Comparison of ENCODE assay signal across 2 cellular contexts in genomic region chr20:62219101-62219991, GRCh38.
TF ChIP-seq lines count a peak whose summit lies in the region.

No MANE protein-coding gene starts in this region.

TF ChIP-seq in SK-N-SH, 30 proteins besides CTCF, POLR2A, EP300 and RAD21 (continued from another document):
- TF ChIP-seq, protein P1, sequence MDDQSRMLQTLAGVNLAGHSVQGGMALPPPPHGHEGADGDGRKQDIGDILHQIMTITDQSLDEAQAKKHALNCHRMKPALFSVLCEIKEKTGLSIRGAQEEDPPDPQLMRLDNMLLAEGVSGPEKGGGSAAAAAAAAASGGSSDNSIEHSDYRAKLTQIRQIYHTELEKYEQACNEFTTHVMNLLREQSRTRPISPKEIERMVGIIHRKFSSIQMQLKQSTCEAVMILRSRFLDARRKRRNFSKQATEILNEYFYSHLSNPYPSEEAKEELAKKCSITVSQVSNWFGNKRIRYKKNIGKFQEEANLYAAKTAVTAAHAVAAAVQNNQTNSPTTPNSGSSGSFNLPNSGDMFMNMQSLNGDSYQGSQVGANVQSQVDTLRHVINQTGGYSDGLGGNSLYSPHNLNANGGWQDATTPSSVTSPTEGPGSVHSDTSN (IDR thresholded peaks at IDR 0.05): no peak
- TF ChIP-seq, protein P2, sequence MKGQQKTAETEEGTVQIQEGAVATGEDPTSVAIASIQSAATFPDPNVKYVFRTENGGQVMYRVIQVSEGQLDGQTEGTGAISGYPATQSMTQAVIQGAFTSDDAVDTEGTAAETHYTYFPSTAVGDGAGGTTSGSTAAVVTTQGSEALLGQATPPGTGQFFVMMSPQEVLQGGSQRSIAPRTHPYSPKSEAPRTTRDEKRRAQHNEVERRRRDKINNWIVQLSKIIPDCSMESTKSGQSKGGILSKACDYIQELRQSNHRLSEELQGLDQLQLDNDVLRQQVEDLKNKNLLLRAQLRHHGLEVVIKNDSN (IDR thresholded peaks at IDR 0.05; ENCODE audit: borderline replicate concordance, low read depth): no peak
- TF ChIP-seq EZH2phosphoT487 (IDR thresholded peaks at IDR 0.05; ENCODE audit: borderline replicate concordance, low read depth) (no peak), MAX (IDR thresholded peaks at IDR 0.05; ENCODE audit: low read depth) (no peak)
TF ChIP-seq in SK-N-SH: peak in this region for 1.

TF ChIP-seq in SK-N-SH treated with all-trans-retinoic acid at 6 μM for 48 hours, 23 proteins besides CTCF, POLR2A, EP300 and RAD21 (continued from another document):
- TF ChIP-seq CREB5 (CRISPR knock-in tag; IDR thresholded peaks at IDR 0.05; ENCODE audit: low read depth) (no peak), TSHZ2 (CRISPR knock-in tag; IDR thresholded peaks at IDR 0.05) (no peak), ZNF70 (CRISPR knock-in tag; IDR thresholded peaks at IDR 0.05) (no peak)
